In genomic region chr14:50025073-50025472, GRCh38 we compare ENCODE assay signal across 14 cellular contexts.
A peak's percentile ranks its signal among the peaks of the same experiment; 100 is the strongest.
DNase-seq lines count a peak whose midpoint lies in the region; ATAC-seq and TF ChIP-seq lines count a peak whose summit lies in the region.
"Had no signal": no experiment of that assay in that cellular context is flagged by ENCODE, and none has a peak within 500 bp of the region (broad histone marks: within the 10 kb centered on the region; RNA-seq: fewer than 3 reads in every experiment).

No MANE protein-coding gene starts in this region.

- H3K9me3 ChIP-seq in ascending aorta (peaks cover 0 to 3% of the 10 kb centered on the region in 2 donors), prostate gland (no peaks in the 10 kb centered on the region)

- H3K4me1 Mint-ChIP-seq in natural killer cell treated with Interleukin-12 subunit alpha and Interleukin-12 subunit beta and Interleukin-15 and Interleukin-18, amount 100 ng/mL, for 72 hours (ENCODE audit: low read depth in 2 of 2), result peaks cover 47 to 49% of the 10 kb centered on the region in 2 donors
- H3K4me1 Mint-ChIP-seq in natural killer cell, result peaks cover 25 to 27% of the 10 kb centered on the region in 2 donors
- peaks cover 28% of the 10 kb centered on the region for H3K4me1 Mint-ChIP-seq in activated CD8-positive, alpha-beta T cell treated with anti-CD3 and anti-CD28 coated beads for 36 hours (ENCODE audit: low read depth)

- H3K4me3 Mint-ChIP-seq in natural killer cell treated with Interleukin-12 subunit alpha and Interleukin-12 subunit beta and Interleukin-15 and Interleukin-18, amount 100 ng/mL, for 72 hours, result no peak overlapping the region
- no peak overlapping the region for H3K4me3 Mint-ChIP-seq in natural killer cell
- H3K4me3 Mint-ChIP-seq in activated CD8-positive, alpha-beta T cell treated with anti-CD3 and anti-CD28 coated beads for 36 hours, result no peak overlapping the region

- CTCF ChIA-PET in activated CD8-positive, alpha-beta T cell treated with anti-CD3 and anti-CD28 coated beads for 36 hours (lab: Charles Lee), result interaction anchor here (0.9 to 1.8 kb wide), 5 partner anchors 10 to 172 kb away, joined by 3 to 6 read pairs (median 3); partner anchors contain the start of gene NEMF

- H3K4me3 ChIP-seq in ascending aorta (no peak overlapping the region), prostate gland (no peak overlapping the region)

- H3K27me3 ChIP-seq in ascending aorta (no peaks in the 10 kb centered on the region), prostate gland (replicated peaks; ENCODE audit: insufficient read depth) (no peaks in the 10 kb centered on the region)

- H3K27ac ChIP-seq in ascending aorta (peak overlapping the region; percentile 70 to 78), prostate gland (peak overlapping the region in 1 of 2 donors; percentile 64)
- H3K27ac ChIP-seq: C4-2B had no signal

- no peaks in the 10 kb centered on the region for H3K36me3 ChIP-seq in ascending aorta
- no peaks in the 10 kb centered on the region for H3K36me3 ChIP-seq in prostate gland

- 51% methylated on average over 3 of the region's 3 CpGs for WGBS in prostate gland

- H3K27me3 Mint-ChIP-seq in natural killer cell treated with Interleukin-12 subunit alpha and Interleukin-12 subunit beta and Interleukin-15 and Interleukin-18, amount 100 ng/mL, for 72 hours, result no peaks in the 10 kb centered on the region
- H3K27me3 Mint-ChIP-seq in natural killer cell (ENCODE audit: low read depth in 2 of 2), result no peaks in the 10 kb centered on the region
- no peaks in the 10 kb centered on the region for H3K27me3 Mint-ChIP-seq in activated CD8-positive, alpha-beta T cell treated with anti-CD3 and anti-CD28 coated beads for 36 hours

- peak overlapping the region; percentile 49 to 81 for H3K27ac Mint-ChIP-seq in natural killer cell treated with Interleukin-12 subunit alpha and Interleukin-12 subunit beta and Interleukin-15 and Interleukin-18, amount 100 ng/mL, for 72 hours
- peak overlapping the region in 1 of 2 donors; percentile 65 for H3K27ac Mint-ChIP-seq in natural killer cell
- H3K27ac Mint-ChIP-seq in activated CD8-positive, alpha-beta T cell treated with anti-CD3 and anti-CD28 coated beads for 36 hours, result no peak overlapping the region

- peaks cover 34% of the 10 kb centered on the region for H3K36me3 Mint-ChIP-seq in natural killer cell treated with Interleukin-12 subunit alpha and Interleukin-12 subunit beta and Interleukin-15 and Interleukin-18, amount 100 ng/mL, for 72 hours
- H3K36me3 Mint-ChIP-seq in natural killer cell, result peaks cover 7% of the 10 kb centered on the region
- peaks cover 46% of the 10 kb centered on the region for H3K36me3 Mint-ChIP-seq in activated CD8-positive, alpha-beta T cell treated with anti-CD3 and anti-CD28 coated beads for 36 hours (ENCODE audit: low read depth)

- no peak for TF ChIP-seq CTCF in natural killer cell (IDR thresholded peaks at IDR 0.05)
- no peak for TF ChIP-seq CTCF in ascending aorta (IDR thresholded peaks at IDR 0.05)
- TF ChIP-seq CTCF in prostate gland (IDR thresholded peaks at IDR 0.05), result no peak
- TF ChIP-seq CTCF in activated CD8-positive, alpha-beta T cell treated with anti-CD3 and anti-CD28 coated beads for 36 hours (IDR thresholded peaks at IDR 0.05), result no peak

- POLR2A ChIA-PET in activated CD8-positive, alpha-beta T cell treated with anti-CD3 and anti-CD28 coated beads for 36 hours (lab: Charles Lee), result interaction anchor here (3.5 kb wide), 1 partner anchor 12 kb away, joined by 24 read pairs; no protein-coding TSS in a partner anchor

- TF ChIP-seq POLR2A in prostate gland (IDR thresholded peaks at IDR 0.05), result no peak

- intact Hi-C loops in natural killer cell (cut with micrococcal nuclease) (no loop called here), ascending aorta (cut with DNase I) (loop anchor here (2.0 kb wide), 1 partner anchor 132 kb away; the partner anchor contains the start of gene ARF6), prostate gland (cut with DNase I) (no loop called here)
- intact Hi-C loops in activated CD8-positive, alpha-beta T cell treated with anti-CD3 and anti-CD28 coated beads for 36 hours (cut with micrococcal nuclease), result no loop called here

- peaks cover 7 to 28% of the 10 kb centered on the region in 2 donors for H3K4me1 ChIP-seq in ascending aorta
- no peaks in the 10 kb centered on the region for H3K4me1 ChIP-seq in prostate gland (replicated peaks)

- DNase-seq in natural killer cell treated with Interleukin-12 subunit alpha and Interleukin-12 subunit beta and Interleukin-15 and Interleukin-18, amount 100 ng/mL, for 72 hours (ENCODE audit: low spot score), result no peak
- DNase-seq in natural killer cell, result no peak
- no peak for DNase-seq in ascending aorta (ENCODE audit: low spot score in 2 of 2)
- DNase-seq in prostate gland (ENCODE audit: low spot score), result peak; percentile 57
- no peak for DNase-seq in NCI-H2227 treated with DMSO at 0.1 percent for 48 hours (lab: John Stamatoyannopoulos, UW)
- no peak for DNase-seq in cortex of kidney (lab: John Stamatoyannopoulos, UW)
- DNase-seq in activated CD4-positive, alpha-beta T cell treated with anti-CD3 and anti-CD28 coated beads, Interleukin-2, amount 50 U/mL, for 48 hours, result no peak
- DNase-seq in activated CD8-positive, alpha-beta T cell treated with anti-CD3 and anti-CD28 coated beads for 36 hours, result no peak
- DNase-seq: GF-D8, GOT3, KG1, NCI-H1048, NCI-H146 had no signal

- no peak for ATAC-seq in natural killer cell treated with Interleukin-12 subunit alpha and Interleukin-12 subunit beta and Interleukin-15 and Interleukin-18, amount 100 ng/mL, for 72 hours
- no peak for ATAC-seq in natural killer cell
- ATAC-seq in activated CD8-positive, alpha-beta T cell treated with anti-CD3 and anti-CD28 coated beads for 36 hours, result no peak

- H3K9me3 Mint-ChIP-seq in natural killer cell treated with Interleukin-12 subunit alpha and Interleukin-12 subunit beta and Interleukin-15 and Interleukin-18, amount 100 ng/mL, for 72 hours, result peaks cover 7% of the 10 kb centered on the region
- H3K9me3 Mint-ChIP-seq in natural killer cell, result peaks cover 0 to 9% of the 10 kb centered on the region in 2 donors
- H3K9me3 Mint-ChIP-seq in activated CD8-positive, alpha-beta T cell treated with anti-CD3 and anti-CD28 coated beads for 36 hours, result peaks cover 19% of the 10 kb centered on the region
